In genomic region chr19:17184381-17184841, GRCh38 we compare ENCODE assay signal across 1 cellular context.
TF ChIP-seq lines count a peak whose summit lies in the region.

No MANE protein-coding gene starts in this region.

TF ChIP-seq in HepG2, 621 proteins besides CTCF, POLR2A, EP300 and RAD21:
- no peak for TF ChIP-seq ARNT (IDR thresholded peaks at IDR 0.05)
- TF ChIP-seq DNMT1 (CRISPR knock-in tag; IDR thresholded peaks at IDR 0.05), result no peak
- TF ChIP-seq ZNF672 (CRISPR knock-in tag; IDR thresholded peaks at IDR 0.05), result no peak
- no peak for TF ChIP-seq MZF1 (CRISPR knock-in tag; IDR thresholded peaks at IDR 0.05; ENCODE audit: borderline replicate concordance)
- TF ChIP-seq MEIS1 (CRISPR knock-in tag; IDR thresholded peaks at IDR 0.05; ENCODE audit: borderline replicate concordance), result no peak
- TF ChIP-seq NFYC (CRISPR knock-in tag; IDR thresholded peaks at IDR 0.05), result no peak
- TF ChIP-seq ZNF782 (CRISPR knock-in tag; IDR thresholded peaks at IDR 0.05; ENCODE audit: borderline replicate concordance), result no peak
- TF ChIP-seq ISX (CRISPR knock-in tag; conservative IDR thresholded peaks at IDR 0.05), result no peak
- no peak for TF ChIP-seq ZNF232 (CRISPR knock-in tag; IDR thresholded peaks at IDR 0.05; ENCODE audit: borderline replicate concordance)
- no peak for TF ChIP-seq JUN (CRISPR knock-in tag; IDR thresholded peaks at IDR 0.05)
- TF ChIP-seq ZFP36L1 (CRISPR knock-in tag; IDR thresholded peaks at IDR 0.05), result no peak
- no peak for TF ChIP-seq PAXIP1 (CRISPR knock-in tag; conservative IDR thresholded peaks at IDR 0.05)
- TF ChIP-seq SIN3B (IDR thresholded peaks at IDR 0.05; ENCODE audit: low read length), result no peak
- no peak for TF ChIP-seq HNF4A (CRISPR knock-in tag; IDR thresholded peaks at IDR 0.05)
- TF ChIP-seq ZNF770 (CRISPR knock-in tag; IDR thresholded peaks at IDR 0.05), result no peak
- TF ChIP-seq ZNF790 (CRISPR knock-in tag; IDR thresholded peaks at IDR 0.05; ENCODE audit: borderline replicate concordance), result no peak
- TF ChIP-seq ZNF33A (CRISPR knock-in tag; IDR thresholded peaks at IDR 0.05; ENCODE audit: borderline replicate concordance), result no peak
- TF ChIP-seq BORCS8-MEF2B (CRISPR knock-in tag; IDR thresholded peaks at IDR 0.05), result no peak
- TF ChIP-seq NFE2L1 (CRISPR knock-in tag; IDR thresholded peaks at IDR 0.05; ENCODE audit: borderline replicate concordance), result no peak
